Comparison of ENCODE assay signal across 9 cellular contexts in genomic region chr17:40614431-40615294, GRCh38. TPM values are rescaled to one million over a fixed set of nuclear protein-coding genes. Genes with fewer than 3 reads are reported as not detected.
DNase-seq lines count a peak whose midpoint lies in the region; ATAC-seq and TF ChIP-seq lines count a peak whose summit lies in the region.
"Had no signal": no experiment of that assay in that cellular context is flagged by ENCODE, and none has a peak within 500 bp of the region (broad histone marks: within the 10 kb centered on the region; RNA-seq: fewer than 3 reads in every experiment).

No MANE protein-coding gene starts in this region.

- peaks cover 75% of the 10 kb centered on the region for H3K4me1 Mint-ChIP-seq in activated naive CD4-positive, alpha-beta T cell treated with anti-CD3 and anti-CD28 coated beads for 36 hours (ENCODE audit: low read depth)
- peaks cover 78% of the 10 kb centered on the region for H3K4me1 Mint-ChIP-seq in activated B cell treated with CpG ODN at 0.5 μM for 24 hours
- peaks cover 78% of the 10 kb centered on the region for H3K4me1 Mint-ChIP-seq in stimulated activated naive CD8-positive, alpha-beta T cell treated with anti-CD3 and anti-CD28 coated beads, Interleukin-15, Interleukin-2, amounts not matched to agents 100 ng/mL and 50 ng/mL, for 24 hours (ENCODE audit: low read depth)

- in situ Hi-C loops in brain microvascular endothelial cell (cut with HindIII; ENCODE audit: low pct_ligation_motif_present, low sequenced_read_pairs), result no loop called here

- no peak overlapping the region for H3K4me3 ChIP-seq in brain microvascular endothelial cell (ENCODE audit: low read depth, low read length)
- H3K4me3 ChIP-seq: body of pancreas had no signal

- DNase-seq in activated naive CD4-positive, alpha-beta T cell treated with anti-CD3 and anti-CD28 coated beads for 36 hours, result peak; percentile 77
- DNase-seq in activated naive CD4-positive, alpha-beta T cell treated with Interleukin-2 at 50 U/mL for 16 hours, result no peak
- DNase-seq in activated B cell treated with CpG ODN at 0.5 μM for 24 hours (peak; percentile 55), posterior cingulate gyrus (no peak), brain microvascular endothelial cell (no peak), cerebellum (ENCODE audit: low spot score) (no peak)

- POLR2A ChIA-PET in activated B cell treated with CpG ODN at 0.5 μM for 24 hours (lab: Charles Lee), result interaction anchor here (0.7 to 21.8 kb wide), 37 partner anchors 11 to 1074 kb away, joined by 3 to 1885 read pairs (median 7); partner anchors contain the start of genes CCR7, EIF1, IGFBP4 and PSMD3

- CTCF ChIA-PET in activated naive CD4-positive, alpha-beta T cell treated with anti-CD3 and anti-CD28 coated beads for 36 hours (lab: Charles Lee), result interaction anchor here (0.6 to 11.7 kb wide), 32 partner anchors 11 to 934 kb away, joined by 3 to 205 read pairs (median 4); partner anchors contain the start of genes CCR7, SMARCE1 and TOP2A
- CTCF ChIA-PET in activated B cell treated with CpG ODN at 0.5 μM for 24 hours (lab: Charles Lee), result interaction anchor here (0.7 to 13.7 kb wide), 37 partner anchors 11 to 1073 kb away, joined by 3 to 426 read pairs (median 7); partner anchors contain the start of genes CCR7, IGFBP4 and SMARCE1

- H3K27me3 ChIP-seq in brain microvascular endothelial cell (replicated peaks), result peaks cover 8% of the 10 kb centered on the region

- intact Hi-C loops in activated naive CD4-positive, alpha-beta T cell treated with anti-CD3 and anti-CD28 coated beads for 36 hours (cut with micrococcal nuclease), result loop anchor here (1.0 to 5.0 kb wide), 10 partner anchors 9 to 256 kb away; no protein-coding TSS in a partner anchor
- intact Hi-C loops in activated B cell treated with CpG ODN at 0.5 μM for 24 hours (cut with micrococcal nuclease), result loop anchor here (1.0 to 5.0 kb wide), 13 partner anchors 15 to 1052 kb away; partner anchors contain the start of genes CCR7 and IGFBP4
- intact Hi-C loops in posterior cingulate gyrus (cut with DNase I), result no loop called here

- H3K4me3 Mint-ChIP-seq in activated naive CD4-positive, alpha-beta T cell treated with anti-CD3 and anti-CD28 coated beads for 36 hours, result peak overlapping the region; percentile 13
- peak overlapping the region; percentile 77 for H3K4me3 Mint-ChIP-seq in activated B cell treated with CpG ODN at 0.5 μM for 24 hours
- peak overlapping the region; percentile 36 for H3K4me3 Mint-ChIP-seq in stimulated activated naive CD8-positive, alpha-beta T cell treated with anti-CD3 and anti-CD28 coated beads, Interleukin-15, Interleukin-2, amounts not matched to agents 100 ng/mL and 50 ng/mL, for 24 hours

- H3K27ac Mint-ChIP-seq in activated naive CD4-positive, alpha-beta T cell treated with anti-CD3 and anti-CD28 coated beads for 36 hours, result peak overlapping the region; percentile 89
- peak overlapping the region; percentile 96 for H3K27ac Mint-ChIP-seq in activated B cell treated with CpG ODN at 0.5 μM for 24 hours
- H3K27ac Mint-ChIP-seq in stimulated activated naive CD8-positive, alpha-beta T cell treated with anti-CD3 and anti-CD28 coated beads, Interleukin-15, Interleukin-2, amounts not matched to agents 100 ng/mL and 50 ng/mL, for 24 hours, result peak overlapping the region; percentile 85

- TF ChIP-seq CTCF in activated B cell treated with CpG ODN at 0.5 μM for 24 hours (IDR thresholded peaks at IDR 0.05), result no peak
- TF ChIP-seq CTCF in brain microvascular endothelial cell (IDR thresholded peaks at IDR 0.05; ENCODE audit: low read depth, low read length, missing control alignments), result no peak

- H3K36me3 ChIP-seq in brain microvascular endothelial cell (replicated peaks), result no peaks in the 10 kb centered on the region

- no peaks in the 10 kb centered on the region for H3K36me3 Mint-ChIP-seq in activated naive CD4-positive, alpha-beta T cell treated with anti-CD3 and anti-CD28 coated beads for 36 hours (ENCODE audit: low read depth)
- H3K36me3 Mint-ChIP-seq in activated B cell treated with CpG ODN at 0.5 μM for 24 hours (ENCODE audit: low read depth), result no peaks in the 10 kb centered on the region
- H3K36me3 Mint-ChIP-seq in stimulated activated naive CD8-positive, alpha-beta T cell treated with anti-CD3 and anti-CD28 coated beads, Interleukin-15, Interleukin-2, amounts not matched to agents 100 ng/mL and 50 ng/mL, for 24 hours (ENCODE audit: low read depth), result no peaks in the 10 kb centered on the region

- no peaks in the 10 kb centered on the region for H3K27me3 Mint-ChIP-seq in activated naive CD4-positive, alpha-beta T cell treated with anti-CD3 and anti-CD28 coated beads for 36 hours (ENCODE audit: low read depth)
- H3K27me3 Mint-ChIP-seq in activated B cell treated with CpG ODN at 0.5 μM for 24 hours, result no peaks in the 10 kb centered on the region
- H3K27me3 Mint-ChIP-seq in stimulated activated naive CD8-positive, alpha-beta T cell treated with anti-CD3 and anti-CD28 coated beads, Interleukin-15, Interleukin-2, amounts not matched to agents 100 ng/mL and 50 ng/mL, for 24 hours, result no peaks in the 10 kb centered on the region

- ATAC-seq in HG02678 (IDR thresholded peaks at IDR 0.05; ENCODE audit: unreplicated experiment) (peak; percentile 35), activated B cell treated with CpG ODN at 0.5 μM for 24 hours (ENCODE audit: low read depth) (peak; percentile 59)

- H3K9me3 Mint-ChIP-seq in activated naive CD4-positive, alpha-beta T cell treated with anti-CD3 and anti-CD28 coated beads for 36 hours, result no peaks in the 10 kb centered on the region
- no peaks in the 10 kb centered on the region for H3K9me3 Mint-ChIP-seq in activated B cell treated with CpG ODN at 0.5 μM for 24 hours
- H3K9me3 Mint-ChIP-seq in stimulated activated naive CD8-positive, alpha-beta T cell treated with anti-CD3 and anti-CD28 coated beads, Interleukin-15, Interleukin-2, amounts not matched to agents 100 ng/mL and 50 ng/mL, for 24 hours, result no peaks in the 10 kb centered on the region

- no peak overlapping the region for H3K27ac ChIP-seq in brain microvascular endothelial cell
- H3K27ac ChIP-seq: body of pancreas had no signal

RNA-seq across cellular contexts. Expression of gene SMARCE1, which starts 33.0 kb away (rescaled TPM):
- 100 to 1,000 TPM; 102 to 112 TPM for total RNA-seq in activated naive CD4-positive, alpha-beta T cell treated with anti-CD3 and anti-CD28 coated beads for 36 hours
- 140 TPM in 2 replicates for total RNA-seq in activated B cell treated with CpG ODN at 0.5 μM for 24 hours
- 105 TPM for total RNA-seq in cerebellum

RNA-seq across cellular contexts. Expression of gene CCR7, which starts 49.4 kb away (rescaled TPM):
- 100 to 1,000 TPM; 150 to 156 TPM for total RNA-seq in activated naive CD4-positive, alpha-beta T cell treated with anti-CD3 and anti-CD28 coated beads for 36 hours
- total RNA-seq in activated B cell treated with CpG ODN at 0.5 μM for 24 hours (572 and 573 TPM in 2 replicates), cerebellum (not detected)

RNA-seq across cellular contexts. Expression of gene KRT222, which starts 50.3 kb away (rescaled TPM):
- not detected for total RNA-seq in activated naive CD4-positive, alpha-beta T cell treated with anti-CD3 and anti-CD28 coated beads for 36 hours
- total RNA-seq in activated B cell treated with CpG ODN at 0.5 μM for 24 hours, result not detected in 2 replicates
- total RNA-seq in cerebellum, result 17.6 TPM

Comparison
In these comparisons a context has a peak if more than half of its experiments do, and no peak if none do; other contexts are left out.
1. DNase-seq: peak in activated naive CD4-positive, alpha-beta T cell treated with anti-CD3 and anti-CD28 coated beads for 36 hours (single experiment) and activated B cell treated with CpG ODN at 0.5 μM for 24 hours (single experiment); none in activated naive CD4-positive, alpha-beta T cell treated with Interleukin-2 at 50 U/mL for 16 hours (single experiment), posterior cingulate gyrus (0 of 10), brain microvascular endothelial cell (single experiment) and cerebellum (single experiment).
2. H3K4me3 Mint-ChIP-seq: peak in every context shown above with its lines; median percentile 77 in activated B cell treated with CpG ODN at 0.5 μM for 24 hours; 36 in stimulated activated naive CD8-positive, alpha-beta T cell treated with anti-CD3 and anti-CD28 coated beads, Interleukin-15, Interleukin-2, amounts not matched to agents 100 ng/mL and 50 ng/mL, for 24 hours; 13 in activated naive CD4-positive, alpha-beta T cell treated with anti-CD3 and anti-CD28 coated beads for 36 hours.
3. RNA of gene CCR7, which starts 49.4 kb away (total RNA-seq): 572 to 573 TPM in activated B cell treated with CpG ODN at 0.5 μM for 24 hours and 150 to 156 TPM in activated naive CD4-positive, alpha-beta T cell treated with anti-CD3 and anti-CD28 coated beads for 36 hours; not detected in cerebellum (single experiment); every median in the first group is over 100 times any median in the second.
4. RNA of gene KRT222, which starts 50.3 kb away (total RNA-seq): 17.6 TPM in cerebellum (single experiment); not detected in activated naive CD4-positive, alpha-beta T cell treated with anti-CD3 and anti-CD28 coated beads for 36 hours and not detected in activated B cell treated with CpG ODN at 0.5 μM for 24 hours; every median in the first group is over 10 times any median in the second.
5. Peak in every context shown above with its lines, with median percentiles within 50 percentile points of each other: H3K27ac Mint-ChIP-seq.